ENCODE assay signal across 26 cellular contexts in genomic region chr3:196677353-196677752, GRCh38.
"Had no signal": no experiment of that assay in that cellular context is flagged by ENCODE, and none has a peak within 500 bp of the region (broad histone marks: within the 10 kb centered on the region; RNA-seq: fewer than 3 reads in every experiment).

No MANE protein-coding gene starts in this region.

- H3K9me3 ChIP-seq: ascending aorta, body of pancreas, Peyer's patch, SJSA1 had no signal

- DNase-seq: activated CD4-positive, alpha-beta memory T cell treated with anti-CD3 and anti-CD28 coated beads, Interleukin-2, amount 10 ng/mL, durations not matched to agents 7 days and 5 days; activated CD4-positive, alpha-beta T cell treated with anti-CD3 and anti-CD28 coated beads for 48 hours; activated effector memory CD4-positive, alpha-beta T cell treated with Interleukin-2 at 50 U/mL for 16 hours; activated naive CD4-positive, alpha-beta T cell; activated T-cell treated with anti-CD3 and anti-CD28 coated beads for 4 hours; amniotic stem cell; body of pancreas; Karpas-422; MM.1S; NCI-H1105; NCI-H1436; NCI-H1694 treated with DMSO at 0.1 percent for 48 hours; NCI-H2029 treated with DMSO at 0.1 percent for 48 hours; NCI-H524; Peyer's patch; Right ventricle myocardium superior; SW 1271; T-helper 17 cell had no signal

- H3K27me3 Mint-ChIP-seq: activated CD4-positive, alpha-beta memory T cell treated with anti-CD3 and anti-CD28 coated beads, Interleukin-2, amount 10 ng/mL, durations not matched to agents 7 days and 5 days; activated naive CD4-positive, alpha-beta T cell treated with anti-CD3 and anti-CD28 coated beads, Interleukin-2, amount 50 U/mL, for 24 hours; central memory CD8-positive, alpha-beta T cell; T-helper 17 cell had no signal

- H3K27ac Mint-ChIP-seq: activated CD4-positive, alpha-beta memory T cell treated with anti-CD3 and anti-CD28 coated beads, Interleukin-2, amount 10 ng/mL, durations not matched to agents 7 days and 5 days; T-helper 17 cell had no signal

- H3K9me3 Mint-ChIP-seq: activated naive CD4-positive, alpha-beta T cell treated with anti-CD3 and anti-CD28 coated beads, Interleukin-2, amount 50 U/mL, for 24 hours; central memory CD8-positive, alpha-beta T cell had no signal

- H3K4me1 Mint-ChIP-seq: central memory CD8-positive, alpha-beta T cell had no signal

- H3K27me3 ChIP-seq: ascending aorta, body of pancreas, Peyer's patch had no signal

- H3K4me1 ChIP-seq: ascending aorta, body of pancreas, Peyer's patch, SJSA1 had no signal

- H3K36me3 ChIP-seq: ascending aorta, Peyer's patch, SJSA1 had no signal

- ATAC-seq: activated CD4-positive, CD25-positive, alpha-beta regulatory T cell treated with anti-CD3 and anti-CD28 coated beads, Interleukin-2, amount 50 U/mL, for 24 hours; body of pancreas; K562; SK-N-SH treated with all-trans-retinoic acid at 6 μM for 48 hours; T-helper 17 cell had no signal

- H3K36me3 Mint-ChIP-seq: activated naive CD4-positive, alpha-beta T cell treated with anti-CD3 and anti-CD28 coated beads, Interleukin-2, amount 50 U/mL, for 24 hours had no signal

- H3K4me3 ChIP-seq: ascending aorta, body of pancreas, K562, Peyer's patch, SJSA1 had no signal

- H3K4me3 Mint-ChIP-seq: activated CD4-positive, alpha-beta memory T cell treated with anti-CD3 and anti-CD28 coated beads, Interleukin-2, amount 10 ng/mL, durations not matched to agents 7 days and 5 days; activated naive CD4-positive, alpha-beta T cell treated with anti-CD3 and anti-CD28 coated beads, Interleukin-2, amount 50 U/mL, for 24 hours; central memory CD8-positive, alpha-beta T cell; T-helper 17 cell had no signal

- H3K27ac ChIP-seq: ascending aorta, body of pancreas, Peyer's patch, RWPE1, SJSA1 had no signal
